Comparison of ENCODE assay signal across 10 cellular contexts in the genomic region with DNA sequence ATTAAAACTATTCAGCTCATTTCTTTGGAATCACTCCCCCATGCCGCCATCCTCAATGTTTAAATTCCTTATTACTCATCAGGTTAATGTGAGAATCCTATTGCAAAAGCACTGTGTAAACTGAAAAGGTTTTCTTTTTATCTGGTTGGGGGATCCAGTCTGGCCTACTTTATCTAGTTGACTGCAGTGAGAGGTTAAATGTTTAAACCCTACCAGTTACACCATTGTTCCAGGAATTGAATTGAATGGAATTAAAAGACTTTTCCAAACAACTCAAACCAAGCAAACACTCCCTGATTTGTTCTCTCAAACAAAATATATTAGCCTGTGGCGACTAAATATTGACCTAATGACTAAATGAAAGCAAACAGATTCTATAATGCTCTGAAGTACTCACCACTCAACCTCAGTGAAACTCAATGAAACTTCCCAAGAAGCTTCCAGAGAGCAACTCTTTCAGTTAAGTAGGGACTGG.
DNase-seq lines count a peak whose midpoint lies in the region; ATAC-seq and TF ChIP-seq lines count a peak whose summit lies in the region.
"Had no signal": no experiment of that assay in that cellular context is flagged by ENCODE, and none has a peak within 500 bp of the region (broad histone marks: within the 10 kb centered on the region; RNA-seq: fewer than 3 reads in every experiment).

No MANE protein-coding gene starts in this region.

- DNase-seq in NCI-H510A treated with DMSO at 0.1 percent for 48 hours (lab: John Stamatoyannopoulos, UW) (peak; percentile 65), NCI-H510A (lab: John Stamatoyannopoulos, UW) (no peak), hepatic stellate cell (ENCODE audit: low spot score) (peak; percentile 37), upper lobe of right lung (no peak), sciatic nerve (ENCODE audit: low spot score) (no peak)
- DNase-seq: stimulated activated CD4-positive, alpha-beta T cell treated with anti-CD3 and anti-CD28 coated beads, Interleukin-4, amount 100 ng/mL, for 24 hours had no signal

- H3K27ac ChIP-seq in upper lobe of right lung = peak overlapping the region; percentile 77
- H3K27ac ChIP-seq: tibial nerve had no signal

- peak; percentile 20; the same call in 2 of the 3 replicates for ATAC-seq in SK-N-SH treated with all-trans-retinoic acid at 6 μM for 48 hours
- peak; percentile 79 for ATAC-seq in upper lobe of right lung
- ATAC-seq in sciatic nerve = no peak
- no peak for ATAC-seq in HG03108 (IDR thresholded peaks at IDR 0.05; ENCODE audit: unreplicated experiment)
- ATAC-seq in GM19324 (IDR thresholded peaks at IDR 0.05; ENCODE audit: low FRiP score, unreplicated experiment) = no peak

- no peak for TF ChIP-seq CTCF in upper lobe of right lung (IDR thresholded peaks at IDR 0.05)

- no peaks in the 10 kb centered on the region for H3K9me3 ChIP-seq in upper lobe of right lung
- H3K9me3 ChIP-seq: tibial nerve had no signal

- no peak overlapping the region for H3K4me3 ChIP-seq in upper lobe of right lung
- H3K4me3 ChIP-seq: tibial nerve had no signal

- intact Hi-C loops in upper lobe of right lung (cut with DNase I) (no loop called here), sciatic nerve (cut with DNase I) (no loop called here)

- peaks cover 11% of the 10 kb centered on the region for H3K4me1 ChIP-seq in upper lobe of right lung
- H3K4me1 ChIP-seq: tibial nerve had no signal

- H3K27me3 ChIP-seq in upper lobe of right lung = no peaks in the 10 kb centered on the region
- H3K27me3 ChIP-seq: tibial nerve had no signal

- no peaks in the 10 kb centered on the region for H3K36me3 ChIP-seq in upper lobe of right lung
- H3K36me3 ChIP-seq: tibial nerve had no signal

TF ChIP-seq in SK-N-SH treated with all-trans-retinoic acid at 6 μM for 48 hours, 23 proteins besides CTCF, POLR2A, EP300 and RAD21:
- TF ChIP-seq ESRRG (CRISPR knock-in tag; IDR thresholded peaks at IDR 0.05) (no peak), ZC3H10 (CRISPR knock-in tag; IDR thresholded peaks at IDR 0.05) (no peak), CSDC2 (CRISPR knock-in tag; IDR thresholded peaks at IDR 0.05) (no peak), ZFP3 (CRISPR knock-in tag; IDR thresholded peaks at IDR 0.05) (no peak), PPARA (CRISPR knock-in tag; IDR thresholded peaks at IDR 0.05; ENCODE audit: borderline replicate concordance) (no peak), ZNF565 (CRISPR knock-in tag; conservative IDR thresholded peaks at IDR 0.05; ENCODE audit: low read depth) (no peak), ISL1 (CRISPR knock-in tag; IDR thresholded peaks at IDR 0.05) (no peak), RARB (CRISPR knock-in tag; IDR thresholded peaks at IDR 0.05) (no peak), ZNF8 (CRISPR knock-in tag; IDR thresholded peaks at IDR 0.05) (no peak), SNAI2 (CRISPR knock-in tag; IDR thresholded peaks at IDR 0.05) (no peak), ARNTL (CRISPR knock-in tag; IDR thresholded peaks at IDR 0.05; ENCODE audit: borderline replicate concordance, low read depth) (no peak), ZNF70 (CRISPR knock-in tag; IDR thresholded peaks at IDR 0.05) (no peak), TCF4 (CRISPR knock-in tag; IDR thresholded peaks at IDR 0.05; ENCODE audit: borderline replicate concordance) (no peak), GLIS3 (CRISPR knock-in tag; IDR thresholded peaks at IDR 0.05) (no peak)
- TF ChIP-seq, protein P1, sequence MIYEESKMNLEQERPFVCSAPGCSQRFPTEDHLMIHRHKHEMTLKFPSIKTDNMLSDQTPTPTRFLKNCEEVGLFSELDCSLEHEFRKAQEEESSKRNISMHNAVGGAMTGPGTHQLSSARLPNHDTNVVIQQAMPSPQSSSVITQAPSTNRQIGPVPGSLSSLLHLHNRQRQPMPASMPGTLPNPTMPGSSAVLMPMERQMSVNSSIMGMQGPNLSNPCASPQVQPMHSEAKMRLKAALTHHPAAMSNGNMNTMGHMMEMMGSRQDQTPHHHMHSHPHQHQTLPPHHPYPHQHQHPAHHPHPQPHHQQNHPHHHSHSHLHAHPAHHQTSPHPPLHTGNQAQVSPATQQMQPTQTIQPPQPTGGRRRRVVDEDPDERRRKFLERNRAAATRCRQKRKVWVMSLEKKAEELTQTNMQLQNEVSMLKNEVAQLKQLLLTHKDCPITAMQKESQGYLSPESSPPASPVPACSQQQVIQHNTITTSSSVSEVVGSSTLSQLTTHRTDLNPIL (CRISPR knock-in tag; IDR thresholded peaks at IDR 0.05; ENCODE audit: low read depth) = no peak
- TF ChIP-seq, protein P2, sequence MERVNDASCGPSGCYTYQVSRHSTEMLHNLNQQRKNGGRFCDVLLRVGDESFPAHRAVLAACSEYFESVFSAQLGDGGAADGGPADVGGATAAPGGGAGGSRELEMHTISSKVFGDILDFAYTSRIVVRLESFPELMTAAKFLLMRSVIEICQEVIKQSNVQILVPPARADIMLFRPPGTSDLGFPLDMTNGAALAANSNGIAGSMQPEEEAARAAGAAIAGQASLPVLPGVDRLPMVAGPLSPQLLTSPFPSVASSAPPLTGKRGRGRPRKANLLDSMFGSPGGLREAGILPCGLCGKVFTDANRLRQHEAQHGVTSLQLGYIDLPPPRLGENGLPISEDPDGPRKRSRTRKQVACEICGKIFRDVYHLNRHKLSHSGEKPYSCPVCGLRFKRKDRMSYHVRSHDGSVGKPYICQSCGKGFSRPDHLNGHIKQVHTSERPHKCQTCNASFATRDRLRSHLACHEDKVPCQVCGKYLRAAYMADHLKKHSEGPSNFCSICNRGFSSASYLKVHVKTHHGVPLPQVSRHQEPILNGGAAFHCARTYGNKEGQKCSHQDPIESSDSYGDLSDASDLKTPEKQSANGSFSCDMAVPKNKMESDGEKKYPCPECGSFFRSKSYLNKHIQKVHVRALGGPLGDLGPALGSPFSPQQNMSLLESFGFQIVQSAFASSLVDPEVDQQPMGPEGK (CRISPR knock-in tag; IDR thresholded peaks at IDR 0.05; ENCODE audit: borderline replicate concordance) = no peak
- TF ChIP-seq, protein P3, sequence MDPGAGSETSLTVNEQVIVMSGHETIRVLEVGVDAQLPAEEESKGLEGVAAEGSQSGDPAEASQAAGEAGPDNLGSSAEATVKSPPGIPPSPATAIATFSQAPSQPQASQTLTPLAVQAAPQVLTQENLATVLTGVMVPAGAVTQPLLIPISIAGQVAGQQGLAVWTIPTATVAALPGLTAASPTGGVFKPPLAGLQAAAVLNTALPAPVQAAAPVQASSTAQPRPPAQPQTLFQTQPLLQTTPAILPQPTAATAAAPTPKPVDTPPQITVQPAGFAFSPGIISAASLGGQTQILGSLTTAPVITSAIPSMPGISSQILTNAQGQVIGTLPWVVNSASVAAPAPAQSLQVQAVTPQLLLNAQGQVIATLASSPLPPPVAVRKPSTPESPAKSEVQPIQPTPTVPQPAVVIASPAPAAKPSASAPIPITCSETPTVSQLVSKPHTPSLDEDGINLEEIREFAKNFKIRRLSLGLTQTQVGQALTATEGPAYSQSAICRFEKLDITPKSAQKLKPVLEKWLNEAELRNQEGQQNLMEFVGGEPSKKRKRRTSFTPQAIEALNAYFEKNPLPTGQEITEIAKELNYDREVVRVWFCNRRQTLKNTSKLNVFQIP (CRISPR knock-in tag; IDR thresholded peaks at IDR 0.05; ENCODE audit: borderline replicate concordance, low read depth) = no peak
- TF ChIP-seq, protein P4, sequence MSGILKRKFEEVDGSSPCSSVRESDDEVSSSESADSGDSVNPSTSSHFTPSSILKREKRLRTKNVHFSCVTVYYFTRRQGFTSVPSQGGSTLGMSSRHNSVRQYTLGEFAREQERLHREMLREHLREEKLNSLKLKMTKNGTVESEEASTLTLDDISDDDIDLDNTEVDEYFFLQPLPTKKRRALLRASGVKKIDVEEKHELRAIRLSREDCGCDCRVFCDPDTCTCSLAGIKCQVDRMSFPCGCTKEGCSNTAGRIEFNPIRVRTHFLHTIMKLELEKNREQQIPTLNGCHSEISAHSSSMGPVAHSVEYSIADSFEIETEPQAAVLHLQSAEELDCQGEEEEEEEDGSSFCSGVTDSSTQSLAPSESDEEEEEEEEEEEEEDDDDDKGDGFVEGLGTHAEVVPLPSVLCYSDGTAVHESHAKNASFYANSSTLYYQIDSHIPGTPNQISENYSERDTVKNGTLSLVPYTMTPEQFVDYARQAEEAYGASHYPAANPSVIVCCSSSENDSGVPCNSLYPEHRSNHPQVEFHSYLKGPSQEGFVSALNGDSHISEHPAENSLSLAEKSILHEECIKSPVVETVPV (CRISPR knock-in tag; IDR thresholded peaks at IDR 0.05) = no peak

Comparison
In these comparisons a context has a peak if more than half of its experiments do, and no peak if none do; other contexts are left out.
1. DNase-seq: peak in NCI-H510A treated with DMSO at 0.1 percent for 48 hours (single experiment) and hepatic stellate cell (single experiment); none in NCI-H510A (single experiment), upper lobe of right lung (single experiment) and sciatic nerve (single experiment).
2. ATAC-seq: peak in SK-N-SH treated with all-trans-retinoic acid at 6 μM for 48 hours (single experiment) and upper lobe of right lung (single experiment); none in sciatic nerve (single experiment), HG03108 (single experiment) and GM19324 (single experiment).